ENCODE assay signal across 13 cellular contexts in the genomic region with DNA sequence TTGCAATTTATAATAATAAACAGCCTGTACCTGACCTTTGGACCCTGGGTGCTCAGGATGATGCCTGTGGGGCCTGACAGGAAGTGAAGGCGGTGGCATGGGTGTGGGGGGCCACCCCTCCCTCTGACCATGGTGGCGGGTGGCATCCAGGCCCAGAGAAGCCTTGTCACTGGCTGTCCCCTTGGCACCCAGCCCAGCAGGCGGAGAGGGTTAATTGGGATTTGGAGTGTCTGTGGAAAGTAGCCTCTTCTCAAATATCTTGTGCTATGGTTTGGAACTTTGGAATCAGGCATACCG. TPM values are rescaled to one million over a fixed set of nuclear protein-coding genes. Genes with fewer than 3 reads are reported as not detected.
DNase-seq lines count a peak whose midpoint lies in the region; FAIRE-seq and TF ChIP-seq lines count a peak whose summit lies in the region.
"Had no signal": no experiment of that assay in that cellular context is flagged by ENCODE, and none has a peak within 500 bp of the region (broad histone marks: within the 10 kb centered on the region; RNA-seq: fewer than 3 reads in every experiment).

No MANE protein-coding gene starts in this region.

- H3K79me2 ChIP-seq in hepatocyte, result peaks cover 91% of the 10 kb centered on the region

- H4K20me1 ChIP-seq in hepatocyte (ENCODE audit: insufficient read depth, poor library complexity, severe bottlenecking), result no peaks in the 10 kb centered on the region

- no peaks in the 10 kb centered on the region for H3K27me3 ChIP-seq in hepatocyte
- H3K27me3 ChIP-seq in prostate gland (replicated peaks; ENCODE audit: insufficient read depth), result no peaks in the 10 kb centered on the region
- H3K27me3 ChIP-seq: esophagus muscularis mucosa, sigmoid colon had no signal

- H3K4me1 ChIP-seq in hepatocyte (ENCODE audit: insufficient read depth), result peaks cover 33% of the 10 kb centered on the region
- peaks cover 31% of the 10 kb centered on the region for H3K4me1 ChIP-seq in prostate gland (replicated peaks)

- no peaks in the 10 kb centered on the region for H3K9me2 ChIP-seq in hepatocyte (replicated peaks; ENCODE audit: insufficient read depth)

- FAIRE-seq in frontal cortex (lab: Jason Lieb, UNC), result no peak
- FAIRE-seq: K562 had no signal

- H3K4me3 ChIP-seq in hepatocyte, result no peak overlapping the region
- no peak overlapping the region for H3K4me3 ChIP-seq in prostate gland
- H3K4me3 ChIP-seq: esophagus muscularis mucosa, K562, sigmoid colon had no signal

- H3K27ac ChIP-seq in hepatocyte, result peak overlapping the region; percentile 93
- peak overlapping the region; percentile 26 to 33 for H3K27ac ChIP-seq in prostate gland

- TF ChIP-seq CTCF in hepatocyte (IDR thresholded peaks at IDR 0.05; ENCODE audit: poor library complexity) (no peak), prostate gland (IDR thresholded peaks at IDR 0.05) (no peak)

- DNase-seq in DMS53 (lab: John Stamatoyannopoulos, UW) (peak; percentile 98), DMS53 treated with DMSO at 0.1 percent for 48 hours (lab: John Stamatoyannopoulos, UW; ENCODE audit: unreplicated experiment) (no peak), NCI-H2029 treated with DMSO at 0.1 percent for 48 hours (lab: John Stamatoyannopoulos, UW) (peak; percentile 13), hepatocyte (ENCODE audit: low spot score) (peak; percentile 77), prostate gland (ENCODE audit: low spot score) (no peak), activated gamma-delta T cell (lab: John Stamatoyannopoulos, UW) (no peak), frontal cortex (ENCODE audit: low spot score in 2 of 2) (no peak), GDM1 (lab: John Stamatoyannopoulos, UW) (no peak)
- DNase-seq: 8988T, H9, sigmoid colon had no signal

- intact Hi-C loops in prostate gland (cut with DNase I), result no loop called here

- WGBS in hepatocyte (ENCODE audit: low lambda C conversion rate, missing lambda C conversion rate), result 61% methylated on average over 4 of the region's 4 CpGs
- WGBS in prostate gland, result 56% methylated on average over 4 of the region's 4 CpGs

- peak overlapping the region; percentile 66 for H3K4me2 ChIP-seq in hepatocyte

- no peak overlapping the region for H2AFZ ChIP-seq in hepatocyte

- H3K9me3 ChIP-seq in hepatocyte (ENCODE audit: low read depth), result no peaks in the 10 kb centered on the region
- no peaks in the 10 kb centered on the region for H3K9me3 ChIP-seq in prostate gland
- H3K9me3 ChIP-seq: esophagus muscularis mucosa, sigmoid colon had no signal

- no peak for TF ChIP-seq POLR2A in prostate gland (IDR thresholded peaks at IDR 0.05)

- H3K36me3 ChIP-seq in hepatocyte (replicated peaks; ENCODE audit: insufficient read depth, low read depth), result no peaks in the 10 kb centered on the region
- H3K36me3 ChIP-seq in prostate gland, result no peaks in the 10 kb centered on the region
- H3K36me3 ChIP-seq: esophagus muscularis mucosa, sigmoid colon had no signal

RNA-seq across cellular contexts. Expression of gene SOX13, which starts 20.5 kb away (rescaled TPM):
- total RNA-seq in hepatocyte (11.5 and 11.9 TPM in 2 replicates), prostate gland (10 to 100 TPM; 91.9 to 95.9 TPM), frontal cortex (1.6 TPM)
- 22.3 and 24.6 TPM in 2 replicates for polyA plus RNA-seq in hepatocyte

RNA-seq across cellular contexts. Expression of gene ETNK2, which starts 58.5 kb away (rescaled TPM):
- total RNA-seq in hepatocyte (51.1 and 59.4 TPM in 2 replicates), prostate gland (10 to 100 TPM; 25.3 to 84.5 TPM), frontal cortex (31.0 TPM)
- polyA plus RNA-seq in hepatocyte, result 50.7 and 71.9 TPM in 2 replicates

Comparison
In these comparisons a context has a peak if more than half of its experiments do, and no peak if none do; other contexts are left out.
1. DNase-seq: peak in DMS53 (single experiment), NCI-H2029 treated with DMSO at 0.1 percent for 48 hours (single experiment) and hepatocyte (single experiment); none in DMS53 treated with DMSO at 0.1 percent for 48 hours (single experiment), prostate gland (single experiment), activated gamma-delta T cell (single experiment), frontal cortex (0 of 2) and GDM1 (single experiment).